In the genomic region with DNA sequence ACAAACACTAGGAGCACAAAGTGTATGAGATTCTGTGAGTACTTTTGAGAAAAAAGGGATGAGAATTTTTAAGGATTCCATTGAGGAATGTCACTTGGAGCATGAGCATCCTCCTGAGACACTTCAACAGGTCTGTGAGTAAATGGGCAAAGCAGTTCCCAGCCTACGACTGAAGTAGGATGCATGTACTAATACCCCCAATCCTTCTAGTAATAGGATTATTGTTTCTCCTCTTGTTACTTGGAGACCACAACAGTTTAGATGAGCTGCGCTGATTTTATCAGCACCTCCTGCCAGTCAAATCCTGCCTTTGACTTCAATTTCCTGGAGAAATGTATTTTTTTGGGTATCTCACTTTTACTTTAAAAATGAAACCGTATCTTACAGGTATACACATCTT, we compare ENCODE assay signal across 8 cellular contexts. TPM values are rescaled to one million over a fixed set of nuclear protein-coding genes. Genes with fewer than 3 reads are reported as not detected.
DNase-seq lines count a peak whose midpoint lies in the region; ATAC-seq and TF ChIP-seq lines count a peak whose summit lies in the region.

No MANE protein-coding gene starts in this region.

- peaks cover under 1% of the 10 kb centered on the region for H3K36me3 Mint-ChIP-seq in CD4-positive, CD25-positive, alpha-beta regulatory T cell
- H3K36me3 Mint-ChIP-seq in nephron progenitor cell (ENCODE audit: low read depth), result peaks cover 2% of the 10 kb centered on the region

- peaks cover 0 to under 1% (median 0%) of the 10 kb centered on the region in 7 donors for H3K9me3 Mint-ChIP-seq in CD4-positive, CD25-positive, alpha-beta regulatory T cell
- H3K9me3 Mint-ChIP-seq in nephron progenitor cell, result peaks cover 9% of the 10 kb centered on the region

- H3K4me1 Mint-ChIP-seq in CD4-positive, CD25-positive, alpha-beta regulatory T cell, result peaks cover 14 to 34% (median 20%) of the 10 kb centered on the region in 4 donors
- H3K4me1 Mint-ChIP-seq in nephron progenitor cell, result peaks cover 24% of the 10 kb centered on the region

- peaks cover 4% of the 10 kb centered on the region for H3K27me3 Mint-ChIP-seq in CD4-positive, CD25-positive, alpha-beta regulatory T cell
- H3K27me3 Mint-ChIP-seq in nephron progenitor cell (ENCODE audit: low read depth, poor library complexity), result peaks cover 7% of the 10 kb centered on the region

- no peak for ATAC-seq in CD4-positive, CD25-positive, alpha-beta regulatory T cell (ENCODE audit: low read depth in 2 of 2)
- ATAC-seq in GM18517 (IDR thresholded peaks at IDR 0.05; ENCODE audit: unreplicated experiment) (no peak), HG02938 (IDR thresholded peaks at IDR 0.05; ENCODE audit: unreplicated experiment) (no peak), GM19023 (IDR thresholded peaks at IDR 0.05; ENCODE audit: unreplicated experiment) (no peak)

- peaks cover 2 to 6% of the 10 kb centered on the region in 2 experiments for H3K9me3 ChIP-seq in CD4-positive, CD25-positive, alpha-beta regulatory T cell (ENCODE audit: control insufficient read depth in 2 of 2, low read length in 2 of 2)
- H3K9me3 ChIP-seq in colonic mucosa, result no peaks in the 10 kb centered on the region

- peak overlapping the region; percentile 83 for H3K4me3 ChIP-seq in CD4-positive, CD25-positive, alpha-beta regulatory T cell (ENCODE audit: low read depth, low read length)
- H3K4me3 ChIP-seq in NB4 (ENCODE audit: low read depth, low read length), result peak overlapping the region; percentile 79
- H3K4me3 ChIP-seq in colonic mucosa, result peak overlapping the region; percentile 52

- H3K4me3 Mint-ChIP-seq in CD4-positive, CD25-positive, alpha-beta regulatory T cell, result peak overlapping the region; percentile 97 to 99 (median 97)
- peak overlapping the region; percentile 98 for H3K4me3 Mint-ChIP-seq in nephron progenitor cell

- TF ChIP-seq CTCF in NB4 (IDR thresholded peaks at IDR 0.05; ENCODE audit: low read depth, low read length) (no peak), colonic mucosa (IDR thresholded peaks at IDR 0.05) (no peak), nephron progenitor cell (IDR thresholded peaks at IDR 0.05) (no peak)

- H3K27ac Mint-ChIP-seq in CD4-positive, CD25-positive, alpha-beta regulatory T cell, result peak overlapping the region in 2 of 3 donors; percentile 94 to 96
- H3K27ac Mint-ChIP-seq in nephron progenitor cell, result peak overlapping the region; percentile 93

- peak overlapping the region in 1 of 2 donors; percentile 84 for H3K9ac ChIP-seq in colonic mucosa (ENCODE audit: low read depth in 2 of 2, low read length in 2 of 2)

- no peaks in the 10 kb centered on the region for H3K36me3 ChIP-seq in CD4-positive, CD25-positive, alpha-beta regulatory T cell (ENCODE audit: control insufficient read depth, insufficient read depth, low read length)
- H3K36me3 ChIP-seq in colonic mucosa, result no peaks in the 10 kb centered on the region

- intact Hi-C loops in colonic mucosa (cut with DNase I), result no loop called here

- H3K4me1 ChIP-seq in CD4-positive, CD25-positive, alpha-beta regulatory T cell (ENCODE audit: control insufficient read depth, insufficient read depth, low read length, poor library complexity, severe bottlenecking), result peaks cover 24% of the 10 kb centered on the region
- no peaks in the 10 kb centered on the region for H3K4me1 ChIP-seq in colonic mucosa

- H3K27ac ChIP-seq in CD4-positive, CD25-positive, alpha-beta regulatory T cell (ENCODE audit: insufficient read depth, low read length, poor library complexity, severe bottlenecking), result peak overlapping the region; percentile 76
- no peak overlapping the region for H3K27ac ChIP-seq in colonic mucosa

- TF ChIP-seq POLR2A in NB4 (IDR thresholded peaks at IDR 0.05; ENCODE audit: extremely low read depth, insufficient read length), result no peak

- no peaks in the 10 kb centered on the region for H3K27me3 ChIP-seq in CD4-positive, CD25-positive, alpha-beta regulatory T cell (ENCODE audit: control insufficient read depth, insufficient read depth, low read length)
- H3K27me3 ChIP-seq in colonic mucosa, result no peaks in the 10 kb centered on the region

- peak in 1 of 3 donors; percentile 59 for DNase-seq in CD4-positive, CD25-positive, alpha-beta regulatory T cell
- no peak for DNase-seq in NB4 (ENCODE audit: low read depth)
- no peak for DNase-seq in colonic mucosa
- no peak for DNase-seq in nephron progenitor cell
- no peak for DNase-seq in NCI-H774 (lab: John Stamatoyannopoulos, UW)

RNA-seq across cellular contexts. Expression of gene BBS9, which starts 0.8 kb away (rescaled TPM):
- 18.7 TPM for total RNA-seq in CD4-positive, CD25-positive, alpha-beta regulatory T cell
- polyA plus RNA-seq in CD4-positive, CD25-positive, alpha-beta regulatory T cell, result 10 to 100 TPM in 2 of 4 donors, 1 to 10 TPM in 2; 8.1 to 18.1 (median 11.6) TPM
- total RNA-seq in colonic mucosa, result 10 to 100 TPM in 1 of 2 donors, 1 to 10 TPM in 1; 9.3 to 10.9 TPM

RNA-seq across cellular contexts. Expression of gene RP9, which starts 21.0 kb away (rescaled TPM):
- total RNA-seq in CD4-positive, CD25-positive, alpha-beta regulatory T cell, result 14.3 TPM
- polyA plus RNA-seq in CD4-positive, CD25-positive, alpha-beta regulatory T cell, result 10 to 100 TPM; 18.7 to 26.2 (median 21.5) TPM
- 1 to 10 TPM; 9.5 to 10.0 TPM for total RNA-seq in colonic mucosa
